ENCODE assay signal across 8 cellular contexts in the genomic region with DNA sequence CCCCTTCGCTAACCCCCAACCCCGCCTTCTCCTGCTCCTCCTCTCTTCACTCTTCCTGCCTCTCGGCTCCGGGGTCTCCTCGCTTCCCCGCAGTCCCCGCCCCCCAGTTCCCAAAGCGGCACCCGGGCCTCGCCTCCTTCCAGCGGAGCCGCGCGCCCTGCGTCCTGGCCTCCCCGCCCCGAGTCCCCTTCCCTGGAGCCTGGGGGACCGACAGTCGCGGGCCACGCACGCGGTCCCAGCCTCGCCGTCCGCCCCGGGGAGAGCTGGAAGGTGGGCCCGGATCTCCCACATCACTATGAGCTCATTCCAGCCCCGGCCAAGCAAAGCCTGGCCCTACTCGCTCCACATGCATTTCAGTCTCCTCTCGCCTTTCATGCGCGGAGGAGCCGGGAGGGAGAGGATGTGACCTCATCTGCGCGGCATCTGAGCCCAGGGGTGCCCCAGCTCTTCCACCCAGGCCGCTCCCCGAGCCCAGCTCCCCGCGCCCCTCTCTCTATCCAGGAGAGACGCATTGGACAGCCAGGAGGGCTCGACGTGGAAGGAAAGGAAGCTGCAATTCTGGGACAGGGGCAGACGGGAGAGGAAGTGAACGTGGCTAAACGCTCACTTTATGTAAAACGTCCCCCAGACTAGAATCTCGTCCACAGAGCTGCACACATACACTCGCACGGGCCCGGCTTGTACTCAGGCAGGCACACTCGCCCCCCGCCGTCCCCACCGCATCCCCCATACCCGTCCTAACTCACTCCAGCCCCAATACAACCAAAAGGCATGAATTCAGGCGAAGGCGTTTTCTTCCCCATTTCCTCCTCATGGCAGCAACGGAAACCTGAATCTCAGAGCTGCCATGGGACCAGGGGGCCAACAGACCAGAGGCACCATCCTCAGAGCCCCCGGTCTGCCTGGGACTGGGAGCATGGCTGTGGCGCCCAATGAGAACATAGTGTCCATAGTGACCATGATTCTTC.
A peak's percentile ranks its signal among the peaks of the same experiment; 100 is the strongest.
DNase-seq lines count a peak whose midpoint lies in the region; FAIRE-seq and TF ChIP-seq lines count a peak whose summit lies in the region.

No MANE protein-coding gene starts in this region.

- H3K4me1 Mint-ChIP-seq in CD8-positive, alpha-beta memory T cell = peaks cover 13 to 23% (median 16%) of the 10 kb centered on the region in 3 donors
- no peaks in the 10 kb centered on the region for H3K4me1 Mint-ChIP-seq in MCF 10A (ENCODE audit: insufficient read depth, unreplicated experiment)

- intact Hi-C loops in MCF 10A (cut with micrococcal nuclease) = no loop called here

- peaks cover 11% of the 10 kb centered on the region for H3K4me1 ChIP-seq in CD8-positive, alpha-beta memory T cell (ENCODE audit: insufficient read depth, low read length)
- H3K4me1 ChIP-seq in GM23248 (ENCODE audit: insufficient read depth) = no peaks in the 10 kb centered on the region
- H3K4me1 ChIP-seq in keratinocyte (ENCODE audit: control insufficient read depth, extremely low read depth, insufficient read depth, low read length) = peaks cover 12% of the 10 kb centered on the region

- H3K27me3 ChIP-seq in CD8-positive, alpha-beta memory T cell (ENCODE audit: insufficient read depth, low read length, poor library complexity, severe bottlenecking) = no peaks in the 10 kb centered on the region
- H3K27me3 ChIP-seq in GM23248 (replicated peaks; ENCODE audit: insufficient read depth) (no peaks in the 10 kb centered on the region), keratinocyte (ENCODE audit: control insufficient read depth, extremely low read depth, insufficient read depth, low read length) (no peaks in the 10 kb centered on the region)

- H3K79me2 ChIP-seq in GM23248 (ENCODE audit: insufficient read depth) (no peaks in the 10 kb centered on the region), keratinocyte (ENCODE audit: control insufficient read depth, insufficient read depth, low read length) (no peaks in the 10 kb centered on the region)

- H3K4me3 ChIP-seq in CD8-positive, alpha-beta memory T cell (ENCODE audit: low read length) = peak overlapping the region; percentile 69
- H3K4me3 ChIP-seq in GM23248 = peak overlapping the region; percentile 68
- peak overlapping the region; percentile 23 to 48 (median 46) for H3K4me3 ChIP-seq in keratinocyte (ENCODE audit: control insufficient read depth in 2 of 3, extremely low read depth in 1 of 3, insufficient read depth in 2 of 3, low read depth in 1 of 3, low read length in 3 of 3)

- peak overlapping the region; percentile 88 for H2AFZ ChIP-seq in GM23248
- peak overlapping the region; percentile 93 for H2AFZ ChIP-seq in keratinocyte (ENCODE audit: control insufficient read depth, low read length)

- TF ChIP-seq CTCF in MCF 10A (IDR thresholded peaks at IDR 0.05; ENCODE audit: unreplicated experiment) (no peak), keratinocyte (optimal IDR thresholded peaks at IDR 0.05 in 1 of 3, IDR thresholded peaks at IDR 0.05 in 1 of 3, conservative IDR thresholded peaks at IDR 0.05 in 1 of 3; ENCODE audit: extremely low read depth in 1 of 3, insufficient read depth in 2 of 3, low read length in 3 of 3) (no peak)

- BruUV-seq in MCF 10A (replicated peaks; lab: Mats Ljungman, UMichigan) = no TSS peak

- H4K20me1 ChIP-seq in GM23248 (ENCODE audit: insufficient read depth) (no peaks in the 10 kb centered on the region), keratinocyte (ENCODE audit: control insufficient read depth, extremely low read depth, insufficient read depth, low read length) (no peaks in the 10 kb centered on the region)

- H3K4me2 ChIP-seq in GM23248 (ENCODE audit: unreplicated experiment) = peak overlapping the region; percentile 68
- peak overlapping the region; percentile 62 for H3K4me2 ChIP-seq in keratinocyte (ENCODE audit: control insufficient read depth, extremely low read depth, insufficient read depth, low read depth, low read length)

- POLR2A ChIA-PET in CD8-positive, alpha-beta memory T cell (lab: Charles Lee) = interaction anchor here (0.6 to 2.6 kb wide), 6 partner anchors 10 to 112 kb away, joined by 3 to 10 read pairs (median 4); a partner anchor contains a TSS
- POLR2A ChIA-PET in MCF 10A (lab: Yijun Ruan, JAX) = interaction anchor here (0.6 kb wide), 1 partner anchor 9 kb away, joined by 4 read pairs; no protein-coding TSS in a partner anchor

- CTCF ChIA-PET in CD8-positive, alpha-beta memory T cell (lab: Charles Lee) = interaction anchor here (0.8 to 2.6 kb wide), 12 partner anchors 10 to 114 kb away, joined by 3 to 13 read pairs (median 4); no protein-coding TSS in a partner anchor
- CTCF ChIA-PET in MCF 10A (lab: Yijun Ruan, JAX) = interaction anchor here (0.5 kb wide), 1 partner anchor 53 kb away, joined by 3 read pairs; no protein-coding TSS in a partner anchor

- no peaks in the 10 kb centered on the region for H3F3A ChIP-seq in GM23248 (ENCODE audit: insufficient read depth)

- H3K4me3 Mint-ChIP-seq in CD8-positive, alpha-beta memory T cell = peak overlapping the region; percentile 83 to 95 (median 89)
- peak overlapping the region; percentile 43 for H3K4me3 Mint-ChIP-seq in MCF 10A (ENCODE audit: unreplicated experiment)

- no peaks in the 10 kb centered on the region for H3K36me3 ChIP-seq in CD8-positive, alpha-beta memory T cell (ENCODE audit: insufficient read depth, low read length)
- H3K36me3 ChIP-seq in GM23248 (ENCODE audit: low read depth) (no peaks in the 10 kb centered on the region), keratinocyte (ENCODE audit: control insufficient read depth in 2 of 2, extremely low read depth in 1 of 2, insufficient read depth in 2 of 2, low read length in 2 of 2) (no peaks in the 10 kb centered on the region)

- DNase-seq in CD8-positive, alpha-beta memory T cell = peak; percentile 11 to 67 (median 42)
- DNase-seq in GM23248 = peak; percentile 64
- peak; percentile 26 for DNase-seq in T-helper 22 cell (ENCODE audit: low read depth)
- DNase-seq in MCF 10A (ENCODE audit: unreplicated experiment) = no peak
- DNase-seq in keratinocyte (ENCODE audit: low read depth, low spot score) = peak; percentile 40
- DNase-seq in stimulated activated CD4-positive, alpha-beta T cell treated with anti-CD3 and anti-CD28 coated beads, Interleukin-1b, Interleukin-23, amount 100 ng/mL, for 24 hours (ENCODE audit: low read depth in 4 of 4, low spot score in 1 of 4) = peak in 3 of 4 experiments; percentile 44 to 52 (median 51)
- DNase-seq in H4 (ENCODE audit: low spot score) = no peak
- no peak for DNase-seq in SKM-1 (lab: John Stamatoyannopoulos, UW; ENCODE audit: unreplicated experiment)

- FAIRE-seq in keratinocyte (lab: Jason Lieb, UNC) = peak; percentile 69

- dilution Hi-C loops in keratinocyte (cut with MboI; ENCODE audit: extremely low pct_ligation_motif_present, low sequenced_read_pairs) = no loop called here

- H3K27me3 Mint-ChIP-seq in CD8-positive, alpha-beta memory T cell = peaks cover 0 to 2% of the 10 kb centered on the region in 2 donors
- H3K27me3 Mint-ChIP-seq in MCF 10A (ENCODE audit: insufficient read depth, unreplicated experiment) = peaks cover 20% of the 10 kb centered on the region

- H3K9ac ChIP-seq in GM23248 (peak overlapping the region; percentile 38; the same call in 1 of the 2 replicates), keratinocyte (ENCODE audit: control insufficient read depth, extremely low read depth, insufficient read depth, low read length) (peak overlapping the region; percentile 73)

- no peak overlapping the region for H3K27ac ChIP-seq in CD8-positive, alpha-beta memory T cell (ENCODE audit: low read depth, low read length)
- H3K27ac ChIP-seq in GM23248 (no peak overlapping the region), keratinocyte (ENCODE audit: control insufficient read depth, insufficient read depth, low read length) (peak overlapping the region; percentile 61)

- in situ Hi-C loops in GM23248 (cut with MboI) = no loop called here

- H3K36me3 Mint-ChIP-seq in CD8-positive, alpha-beta memory T cell = no peaks in the 10 kb centered on the region
- no peaks in the 10 kb centered on the region for H3K36me3 Mint-ChIP-seq in MCF 10A (ENCODE audit: insufficient read depth, unreplicated experiment)

- H3K9me3 ChIP-seq in CD8-positive, alpha-beta memory T cell (ENCODE audit: low read length) = no peaks in the 10 kb centered on the region
- H3K9me3 ChIP-seq in GM23248 (ENCODE audit: low read depth) (no peaks in the 10 kb centered on the region), keratinocyte (ENCODE audit: control insufficient read depth, low read depth, low read length) (no peaks in the 10 kb centered on the region)

- WGBS in GM23248 (ENCODE audit: low coverage in 1 of 2, low lambda C conversion rate in 2 of 2, missing lambda C conversion rate in 2 of 2), 2 experiments = 11 to 15% methylated on average over 41 to 61 of the region's 61 CpGs

- peak overlapping the region; percentile 44 to 92 (median 86) for H3K27ac Mint-ChIP-seq in CD8-positive, alpha-beta memory T cell
- no peak overlapping the region for H3K27ac Mint-ChIP-seq in MCF 10A (ENCODE audit: low read depth, unreplicated experiment)

- H3K9me1 ChIP-seq in keratinocyte (ENCODE audit: control insufficient read depth, extremely low read depth, insufficient read depth, low read length) = no peaks in the 10 kb centered on the region

- no peaks in the 10 kb centered on the region for H3K9me2 ChIP-seq in GM23248 (ENCODE audit: insufficient read depth)

- H3K9me3 Mint-ChIP-seq in CD8-positive, alpha-beta memory T cell = no peaks in the 10 kb centered on the region
- H3K9me3 Mint-ChIP-seq in MCF 10A (ENCODE audit: unreplicated experiment) = no peaks in the 10 kb centered on the region

Comparison
In these comparisons a context has a peak if more than half of its experiments do, and no peak if none do; other contexts are left out.
1. DNase-seq: peak in CD8-positive, alpha-beta memory T cell (5 of 5), GM23248 (single experiment), T-helper 22 cell (single experiment), keratinocyte (single experiment) and stimulated activated CD4-positive, alpha-beta T cell treated with anti-CD3 and anti-CD28 coated beads, Interleukin-1b, Interleukin-23, amount 100 ng/mL, for 24 hours (3 of 4); none in MCF 10A (single experiment), H4 (single experiment) and SKM-1 (single experiment).
2. Peak in every context shown above with its lines, with median percentiles within 50 percentile points of each other: H3K4me3 ChIP-seq.